10 cellular contexts compared by ENCODE assay signal in genomic region chr11:63869171-63869591, GRCh38. TPM values are rescaled to one million over a fixed set of nuclear protein-coding genes. Genes with fewer than 3 reads are reported as not detected.
DNase-seq lines count a peak whose midpoint lies in the region; ATAC-seq, FAIRE-seq and TF ChIP-seq lines count a peak whose summit lies in the region.
"Had no signal": no experiment of that assay in that cellular context is flagged by ENCODE, and none has a peak within 500 bp of the region (broad histone marks: within the 10 kb centered on the region; RNA-seq: fewer than 3 reads in every experiment).

No MANE protein-coding gene starts in this region.

- H3K9me3 Mint-ChIP-seq in CD4-positive, alpha-beta T cell: no peaks in the 10 kb centered on the region
- peaks cover 0 to 1% (median 0%) of the 10 kb centered on the region in 11 donors for H3K9me3 Mint-ChIP-seq in naive thymus-derived CD4-positive, alpha-beta T cell

- peaks cover 2% of the 10 kb centered on the region for H3K36me3 ChIP-seq in bronchial epithelial cell (ENCODE audit: control insufficient read depth, insufficient read depth, low read length)
- no peaks in the 10 kb centered on the region for H3K36me3 ChIP-seq in naive thymus-derived CD4-positive, alpha-beta T cell (ENCODE audit: control insufficient read depth in 2 of 3, insufficient read depth in 3 of 3, low read length in 3 of 3)

- no peak for FAIRE-seq in bronchial epithelial cell (lab: Jason Lieb, UNC)

- no peak for TF ChIP-seq CTCF in CD4-positive, alpha-beta T cell (IDR thresholded peaks at IDR 0.05)
- TF ChIP-seq CTCF in NB4 (IDR thresholded peaks at IDR 0.05; ENCODE audit: low read depth, low read length) (no peak), bronchial epithelial cell (IDR thresholded peaks at IDR 0.05; ENCODE audit: insufficient read depth, low read length, severe bottlenecking) (no peak)

- peaks cover 22% of the 10 kb centered on the region for H3K36me3 Mint-ChIP-seq in CD4-positive, alpha-beta T cell (ENCODE audit: low read depth)
- H3K36me3 Mint-ChIP-seq in naive thymus-derived CD4-positive, alpha-beta T cell: peaks cover 0 to 20% (median 3%) of the 10 kb centered on the region in 5 donors

- intact Hi-C loops in CD4-positive, alpha-beta T cell (cut with DNase I, micrococcal nuclease): loop anchor here (1.0 to 5.0 kb wide), 3 partner anchors 19 to 38 kb away; no protein-coding TSS in a partner anchor
- intact Hi-C loops in naive thymus-derived CD4-positive, alpha-beta T cell (cut with micrococcal nuclease): loop anchor here in 1 of 2 donors (2.0 kb wide), 1 partner anchor 38 kb away; no protein-coding TSS in a partner anchor

- H3K4me1 Mint-ChIP-seq in CD4-positive, alpha-beta T cell (ENCODE audit: low read depth): peaks cover 88% of the 10 kb centered on the region
- H3K4me1 Mint-ChIP-seq in naive thymus-derived CD4-positive, alpha-beta T cell: peaks cover 68 to 93% (median 86%) of the 10 kb centered on the region in 7 donors

- peak overlapping the region; percentile 78 for H3K4me3 Mint-ChIP-seq in CD4-positive, alpha-beta T cell
- peak overlapping the region; percentile 61 to 84 (median 78) for H3K4me3 Mint-ChIP-seq in naive thymus-derived CD4-positive, alpha-beta T cell

- peak overlapping the region; percentile 92 for H3K27ac Mint-ChIP-seq in CD4-positive, alpha-beta T cell
- H3K27ac Mint-ChIP-seq in naive thymus-derived CD4-positive, alpha-beta T cell: peak overlapping the region; percentile 66 to 95 (median 91)

- H3K27me3 ChIP-seq in CD4-positive, alpha-beta T cell (ENCODE audit: control insufficient read depth, insufficient read depth, low read length): no peaks in the 10 kb centered on the region
- no peaks in the 10 kb centered on the region for H3K27me3 ChIP-seq in bronchial epithelial cell (ENCODE audit: control insufficient read depth, insufficient read depth, low read length)
- H3K27me3 ChIP-seq in naive thymus-derived CD4-positive, alpha-beta T cell (ENCODE audit: control insufficient read depth in 2 of 2, insufficient read depth in 2 of 2, low read length in 2 of 2): no peaks in the 10 kb centered on the region

- DNase-seq in CD4-positive, alpha-beta T cell: no peak
- DNase-seq in NB4 (ENCODE audit: low read depth): peak; percentile 51
- DNase-seq in bronchial epithelial cell (ENCODE audit: low read depth): peak; percentile 55
- DNase-seq in naive thymus-derived CD4-positive, alpha-beta T cell: no peak
- no peak for DNase-seq in AG08396 (ENCODE audit: low spot score)
- no peak for DNase-seq in DMS153 (lab: John Stamatoyannopoulos, UW)
- no peak for DNase-seq in NCI-H1694 treated with DMSO at 0.1 percent for 48 hours (lab: John Stamatoyannopoulos, UW)
- DNase-seq: activated CD4-positive, CD25-positive, alpha-beta regulatory T cell treated with anti-CD3 and anti-CD28 coated beads, Interleukin-2, amount 50 U/mL, for 72 hours; DMS 273 treated with DMSO at 0.1 percent for 48 hours had no signal

- POLR2A ChIA-PET in CD4-positive, alpha-beta T cell (lab: Charles Lee): interaction anchor here (1.1 to 2.3 kb wide), 5 partner anchors 11 to 31 kb away, joined by 3 to 8 read pairs (median 3); partner anchors contain the start of gene MARK2
- POLR2A ChIA-PET in naive thymus-derived CD4-positive, alpha-beta T cell (lab: Charles Lee): interaction anchor here (1.3 to 2.4 kb wide), 4 partner anchors 14 to 30 kb away, joined by 4 to 11 read pairs (median 5); partner anchors contain the start of gene MARK2

- H3K4me3 ChIP-seq in NB4 (ENCODE audit: low read depth, low read length): no peak overlapping the region
- H3K4me3 ChIP-seq in bronchial epithelial cell (ENCODE audit: low read depth, low read length): no peak overlapping the region
- H3K4me3 ChIP-seq in naive thymus-derived CD4-positive, alpha-beta T cell (ENCODE audit: low read length): peak overlapping the region; percentile 10

- no peak for TF ChIP-seq POLR2A in NB4 (IDR thresholded peaks at IDR 0.05; ENCODE audit: extremely low read depth, insufficient read length)

- H3K4me1 ChIP-seq in naive thymus-derived CD4-positive, alpha-beta T cell (ENCODE audit: control insufficient read depth in 2 of 2, insufficient read depth in 2 of 2, low read length in 2 of 2): peaks cover 80 to 86% of the 10 kb centered on the region in 2 donors

- H3K9me3 ChIP-seq in CD4-positive, alpha-beta T cell (ENCODE audit: control insufficient read depth, low read length): no peaks in the 10 kb centered on the region
- H3K9me3 ChIP-seq in naive thymus-derived CD4-positive, alpha-beta T cell (ENCODE audit: control insufficient read depth in 2 of 3, low read length in 3 of 3): no peaks in the 10 kb centered on the region

- no peak overlapping the region for H3K27ac ChIP-seq in CD4-positive, alpha-beta T cell (ENCODE audit: low read depth, low read length)
- peak overlapping the region; percentile 21 for H3K27ac ChIP-seq in naive thymus-derived CD4-positive, alpha-beta T cell (ENCODE audit: low read depth, low read length)

- CTCF ChIA-PET in CD4-positive, alpha-beta T cell (lab: Charles Lee): interaction anchor here (1.7 kb wide), 1 partner anchor 31 kb away, joined by 4 read pairs; the partner anchor contains the start of gene MARK2
- CTCF ChIA-PET in naive thymus-derived CD4-positive, alpha-beta T cell (lab: Charles Lee): interaction anchor here (0.6 to 1.3 kb wide), 4 partner anchors 26 to 76 kb away, joined by 3 to 9 read pairs (median 4); partner anchors contain the start of gene MARK2

- H3K27me3 Mint-ChIP-seq in CD4-positive, alpha-beta T cell: no peaks in the 10 kb centered on the region
- no peaks in the 10 kb centered on the region for H3K27me3 Mint-ChIP-seq in naive thymus-derived CD4-positive, alpha-beta T cell

- peak; percentile 4 for ATAC-seq in CD4-positive, alpha-beta T cell (ENCODE audit: poor library complexity)
- ATAC-seq in naive thymus-derived CD4-positive, alpha-beta T cell: no peak
- ATAC-seq in GM18867 (IDR thresholded peaks at IDR 0.05; ENCODE audit: unreplicated experiment): no peak

RNA-seq across cellular contexts. Expression of gene MARK2, which starts 30.3 kb away (rescaled TPM):
- total RNA-seq in CD4-positive, alpha-beta T cell: 10 to 100 TPM; 18.4 to 21.0 TPM
- 10.5 and 21.0 TPM in 2 replicates for total RNA-seq in bronchial epithelial cell
- 10 to 100 TPM; 42.3 to 69.1 (median 56.8) TPM for total RNA-seq in naive thymus-derived CD4-positive, alpha-beta T cell
- 10 to 100 TPM; 29.4 to 64.5 TPM for polyA plus RNA-seq in naive thymus-derived CD4-positive, alpha-beta T cell

RNA-seq across cellular contexts. Expression of gene RCOR2, which starts 47.8 kb away (rescaled TPM):
- total RNA-seq in CD4-positive, alpha-beta T cell: not detected
- total RNA-seq in bronchial epithelial cell: 1.2 and 2.4 TPM in 2 replicates
- under 1 TPM in 1 of 5 experiments, not detected in 4; 0.07 TPM for total RNA-seq in naive thymus-derived CD4-positive, alpha-beta T cell
- not detected for polyA plus RNA-seq in naive thymus-derived CD4-positive, alpha-beta T cell

RNA-seq across cellular contexts. Expression of gene SPINDOC, which starts 55.9 kb away (rescaled TPM):
- 1 to 10 TPM; 4.0 to 4.8 TPM for total RNA-seq in CD4-positive, alpha-beta T cell
- 3.4 and 6.7 TPM in 2 replicates for total RNA-seq in bronchial epithelial cell
- total RNA-seq in naive thymus-derived CD4-positive, alpha-beta T cell: 10 to 100 TPM in 2 of 5 experiments, 1 to 10 TPM in 3; 6.6 to 42.2 (median 9.3) TPM
- under 1 TPM; 0.22 to 0.53 TPM for polyA plus RNA-seq in naive thymus-derived CD4-positive, alpha-beta T cell

Comparison
In these comparisons a context has a peak if more than half of its experiments do, and no peak if none do; other contexts are left out.
1. DNase-seq: peak in NB4 (single experiment) and bronchial epithelial cell (single experiment); none in CD4-positive, alpha-beta T cell (0 of 10), naive thymus-derived CD4-positive, alpha-beta T cell (0 of 9), AG08396 (single experiment), DMS153 (single experiment) and NCI-H1694 treated with DMSO at 0.1 percent for 48 hours (single experiment).